In the genomic region with DNA sequence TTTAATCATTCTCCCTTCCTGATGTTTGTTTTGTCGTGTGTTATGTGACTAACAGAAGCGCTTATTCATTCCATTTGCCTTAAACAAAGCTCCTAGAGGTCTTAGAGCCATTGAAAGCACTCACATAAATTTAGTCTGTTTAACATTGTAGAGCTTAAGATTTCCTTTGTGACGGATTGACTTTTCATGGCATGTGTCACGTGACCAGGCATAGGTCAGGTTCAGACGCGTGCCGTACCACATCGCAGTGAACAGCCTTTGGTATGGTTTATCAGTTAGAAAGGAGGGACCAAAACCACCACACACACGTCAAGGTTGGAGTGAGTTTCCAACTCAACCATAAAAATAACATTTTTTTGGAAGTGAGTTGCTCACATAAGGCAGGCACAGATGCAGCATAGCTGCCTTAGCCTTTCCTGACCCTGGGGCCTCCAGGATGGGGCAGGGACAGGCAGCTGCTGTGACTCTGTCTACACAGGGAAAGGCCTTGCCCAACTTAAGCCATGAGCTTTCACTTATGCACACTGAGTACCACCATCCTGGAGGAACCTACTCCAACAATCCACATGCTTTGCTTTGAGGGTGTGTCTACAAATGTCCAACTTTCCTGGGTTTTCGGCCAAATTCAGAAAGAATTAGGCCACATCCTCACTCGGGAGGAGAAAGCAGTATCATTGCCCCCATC, we compare ENCODE assay signal across 23 cellular contexts. TPM values are rescaled to one million over a fixed set of nuclear protein-coding genes. Genes with fewer than 3 reads are reported as not detected.
"Had no signal": no experiment of that assay in that cellular context is flagged by ENCODE, and none has a peak within 500 bp of the region (broad histone marks: within the 10 kb centered on the region; RNA-seq: fewer than 3 reads in every experiment).

No MANE protein-coding gene starts in this region.

- H3K4me1 Mint-ChIP-seq: activated CD4-positive, alpha-beta memory T cell treated with anti-CD3 and anti-CD28 coated beads, Interleukin-2, amount 10 ng/mL, durations not matched to agents 7 days and 5 days; activated naive CD8-positive, alpha-beta T cell treated with anti-CD3 and anti-CD28 coated beads, Interleukin-2, amount 10 ng/mL, durations not matched to agents 7 days and 5 days; mesothelial cell of epicardium; stimulated activated effector memory CD8-positive, alpha-beta T cell treated with anti-CD3 and anti-CD28 coated beads, Interleukin-12 subunit alpha, Interleukin-12 subunit beta, amount 100 ng/mL, for 72 hours had no signal

- H3K27me3 ChIP-seq: body of pancreas, foreskin keratinocyte, sigmoid colon, thyroid gland had no signal

- H3K4me3 ChIP-seq: body of pancreas, lung, sigmoid colon, thyroid gland had no signal

- H3K27ac ChIP-seq: body of pancreas, epithelial cell of prostate, foreskin keratinocyte, sigmoid colon, thyroid gland had no signal

- H3K9me3 Mint-ChIP-seq: activated CD4-positive, alpha-beta memory T cell treated with anti-CD3 and anti-CD28 coated beads, Interleukin-2, amount 10 ng/mL, durations not matched to agents 7 days and 5 days; activated naive CD8-positive, alpha-beta T cell treated with anti-CD3 and anti-CD28 coated beads, Interleukin-2, amount 10 ng/mL, durations not matched to agents 7 days and 5 days; activated T-cell treated with anti-CD3 and anti-CD28 coated beads, Interleukin-2, amount 50 U/mL, for 24 hours; activated T-helper 2 cell treated with anti-CD3 and anti-CD28 coated beads, Interferon-gamma antibody, Interleukin-2, Interleukin-4, amounts not matched to agents 10 μg/mL and 5 μg/mL and 100 μg/mL, durations not matched to agents 14 hours and 24 hours and 36 hours; mesothelial cell of epicardium; nephron; stimulated activated effector memory CD8-positive, alpha-beta T cell treated with anti-CD3 and anti-CD28 coated beads, Interleukin-12 subunit alpha, Interleukin-12 subunit beta, amount 100 ng/mL, for 72 hours had no signal

- H3K36me3 ChIP-seq: sigmoid colon, thyroid gland had no signal

- H3K27ac Mint-ChIP-seq: activated CD4-positive, alpha-beta memory T cell treated with anti-CD3 and anti-CD28 coated beads, Interleukin-2, amount 10 ng/mL, durations not matched to agents 7 days and 5 days; activated naive CD8-positive, alpha-beta T cell treated with anti-CD3 and anti-CD28 coated beads, Interleukin-2, amount 10 ng/mL, durations not matched to agents 7 days and 5 days; activated T-cell treated with anti-CD3 and anti-CD28 coated beads, Interleukin-2, amount 50 U/mL, for 24 hours; activated T-helper 2 cell treated with anti-CD3 and anti-CD28 coated beads, Interferon-gamma antibody, Interleukin-2, Interleukin-4, amounts not matched to agents 10 μg/mL and 5 μg/mL and 100 μg/mL, durations not matched to agents 14 hours and 24 hours and 36 hours; mesothelial cell of epicardium; stimulated activated effector memory CD8-positive, alpha-beta T cell treated with anti-CD3 and anti-CD28 coated beads, Interleukin-12 subunit alpha, Interleukin-12 subunit beta, amount 100 ng/mL, for 72 hours had no signal

- H3K9me3 ChIP-seq: body of pancreas, sigmoid colon, thyroid gland had no signal

- DNase-seq: activated CD4-positive, alpha-beta memory T cell treated with anti-CD3 and anti-CD28 coated beads, Interleukin-2, amount 10 ng/mL, durations not matched to agents 7 days and 5 days; activated CD4-positive, alpha-beta T cell treated with anti-CD3 and anti-CD28 coated beads for 48 hours; activated CD4-positive, CD25-positive, alpha-beta regulatory T cell; activated naive CD4-positive, alpha-beta T cell treated with Interleukin-2 at 50 U/mL for 16 hours; activated naive CD8-positive, alpha-beta T cell treated with anti-CD3 and anti-CD28 coated beads, Interleukin-2, amount 10 ng/mL, durations not matched to agents 7 days and 5 days; activated T-cell treated with anti-CD3 and anti-CD28 coated beads, Interleukin-2, amount 50 U/mL, for 24 hours; body of pancreas; caudate nucleus; hypothalamus; islet precursor cell; left colon; sigmoid colon; stimulated activated CD4-positive, alpha-beta T cell treated with anti-CD3 and anti-CD28 coated beads, Interleukin-4, amount 100 ng/mL, for 24 hours; T-helper 1 cell; T-helper 9 cell; thyroid gland had no signal

- ATAC-seq: body of pancreas; foreskin keratinocyte; left colon; stimulated activated effector memory CD8-positive, alpha-beta T cell treated with anti-CD3 and anti-CD28 coated beads, Interleukin-12 subunit alpha, Interleukin-12 subunit beta, amount 100 ng/mL, for 72 hours had no signal

- H3K4me1 ChIP-seq: body of pancreas, sigmoid colon, thyroid gland had no signal

- H3K4me3 Mint-ChIP-seq: activated CD4-positive, alpha-beta memory T cell treated with anti-CD3 and anti-CD28 coated beads, Interleukin-2, amount 10 ng/mL, durations not matched to agents 7 days and 5 days; activated naive CD8-positive, alpha-beta T cell treated with anti-CD3 and anti-CD28 coated beads, Interleukin-2, amount 10 ng/mL, durations not matched to agents 7 days and 5 days; activated T-cell treated with anti-CD3 and anti-CD28 coated beads, Interleukin-2, amount 50 U/mL, for 24 hours; mesothelial cell of epicardium; nephron; stimulated activated effector memory CD8-positive, alpha-beta T cell treated with anti-CD3 and anti-CD28 coated beads, Interleukin-12 subunit alpha, Interleukin-12 subunit beta, amount 100 ng/mL, for 72 hours had no signal

- H3K27me3 Mint-ChIP-seq: activated T-cell treated with anti-CD3 and anti-CD28 coated beads, Interleukin-2, amount 50 U/mL, for 24 hours had no signal

- H3K36me3 Mint-ChIP-seq: activated naive CD8-positive, alpha-beta T cell treated with anti-CD3 and anti-CD28 coated beads, Interleukin-2, amount 10 ng/mL, durations not matched to agents 7 days and 5 days; mesothelial cell of epicardium; stimulated activated effector memory CD8-positive, alpha-beta T cell treated with anti-CD3 and anti-CD28 coated beads, Interleukin-12 subunit alpha, Interleukin-12 subunit beta, amount 100 ng/mL, for 72 hours had no signal

RNA-seq across cellular contexts. Expression of a gene that starts 55.5 kb away (rescaled TPM):
- polyA plus RNA-seq: foreskin keratinocyte had no signal
